19 cellular contexts compared by ENCODE assay signal in the genomic region with DNA sequence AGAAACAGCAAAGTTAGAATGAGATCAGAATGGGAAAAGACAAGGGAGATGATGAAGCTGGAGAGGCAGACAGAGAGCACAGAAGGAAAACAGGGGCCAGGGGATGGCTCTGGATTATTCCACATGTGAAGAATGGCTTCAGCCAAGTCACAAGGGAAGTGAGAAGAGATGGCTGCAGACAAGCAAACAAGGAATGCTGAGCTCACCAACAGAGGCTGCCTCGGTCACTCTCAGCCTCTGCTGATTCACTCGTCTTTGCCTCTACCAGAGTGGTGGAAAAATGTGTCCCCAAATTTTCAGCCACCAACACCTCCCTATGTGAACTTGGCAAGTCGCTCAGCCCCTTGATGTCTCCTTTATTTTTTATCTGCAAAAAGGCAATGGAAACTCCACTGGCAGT. TPM values are rescaled to one million over a fixed set of nuclear protein-coding genes. Genes with fewer than 3 reads are reported as not detected.
"Had no signal": no experiment of that assay in that cellular context is flagged by ENCODE, and none has a peak within 500 bp of the region (broad histone marks: within the 10 kb centered on the region; RNA-seq: fewer than 3 reads in every experiment).

No MANE protein-coding gene starts in this region.

- ATAC-seq: effector memory CD8-positive, alpha-beta T cell; naive thymus-derived CD8-positive, alpha-beta T cell had no signal

- H3K27me3 ChIP-seq: breast epithelium, esophagus squamous epithelium, foreskin keratinocyte, heart right ventricle, right atrium auricular region, testis, transverse colon had no signal

- H3K4me3 ChIP-seq: breast epithelium, esophagus squamous epithelium, heart right ventricle, lung, right atrium auricular region, smooth muscle cell, testis, transverse colon had no signal

- H3K36me3 ChIP-seq: breast epithelium, esophagus squamous epithelium, heart right ventricle, right atrium auricular region, transverse colon had no signal

- H3K9me3 ChIP-seq: breast epithelium, esophagus squamous epithelium, heart right ventricle, right atrium auricular region, testis, transverse colon had no signal

- H3K4me1 ChIP-seq: breast epithelium, foreskin keratinocyte, heart right ventricle, testis had no signal

- H3K27ac ChIP-seq: breast epithelium, foreskin keratinocyte, heart right ventricle, testis, transverse colon had no signal

- H3K4me2 ChIP-seq: smooth muscle cell had no signal

- DNase-seq: central memory CD4-positive, alpha-beta T cell; effector memory CD8-positive, alpha-beta T cell; esophagus squamous epithelium; foreskin keratinocyte; heart right ventricle; islet precursor cell; left cardiac atrium; left ventricle myocardium superior; naive thymus-derived CD8-positive, alpha-beta T cell; stimulated activated CD4-positive, alpha-beta T cell treated with anti-CD3 and anti-CD28 coated beads, Interleukin-2, amount 100 ng/mL, for 48 hours; stimulated activated naive CD4-positive, alpha-beta T cell treated with Interleukin-2 at 50 U/mL for 16 hours; testis; transverse colon had no signal

RNA-seq across cellular contexts. Expression of gene TRABD2B, which starts 46.7 kb away (rescaled TPM):
- total RNA-seq: mononuclear cell; naive thymus-derived CD8-positive, alpha-beta T cell; osteocyte had no signal
- polyA plus RNA-seq: naive thymus-derived CD8-positive, alpha-beta T cell had no signal
